In genomic region chr17:61326330-61326729, GRCh38 we compare ENCODE assay signal across 28 cellular contexts.
DNase-seq lines count a peak whose midpoint lies in the region; ATAC-seq and TF ChIP-seq lines count a peak whose summit lies in the region.
"Had no signal": no experiment of that assay in that cellular context is flagged by ENCODE, and none has a peak within 500 bp of the region (broad histone marks: within the 10 kb centered on the region; RNA-seq: fewer than 3 reads in every experiment).

No MANE protein-coding gene starts in this region.

- H3K4me1 Mint-ChIP-seq in activated naive CD8-positive, alpha-beta T cell treated with anti-CD3 and anti-CD28 coated beads, Interleukin-2, amount 50 U/mL, for 24 hours, result no peaks in the 10 kb centered on the region
- no peaks in the 10 kb centered on the region for H3K4me1 Mint-ChIP-seq in stimulated activated effector memory CD8-positive, alpha-beta T cell treated with anti-CD3 and anti-CD28 coated beads, Interleukin-12 subunit alpha, Interleukin-12 subunit beta, amount 100 ng/mL, for 72 hours
- H3K4me1 Mint-ChIP-seq: activated naive CD8-positive, alpha-beta T cell treated with anti-CD3 and anti-CD28 coated beads for 36 hours had no signal

- no peaks in the 10 kb centered on the region for H3K27me3 Mint-ChIP-seq in activated naive CD8-positive, alpha-beta T cell treated with anti-CD3 and anti-CD28 coated beads, Interleukin-2, amount 50 U/mL, for 24 hours
- H3K27me3 Mint-ChIP-seq: activated naive CD8-positive, alpha-beta T cell treated with anti-CD3 and anti-CD28 coated beads for 36 hours; naive thymus-derived CD8-positive, alpha-beta T cell had no signal

- no peaks in the 10 kb centered on the region for H4K20me1 ChIP-seq in fibroblast of lung (ENCODE audit: control insufficient read depth, extremely low read depth, insufficient read depth, low read length)

- H3K79me2 ChIP-seq in fibroblast of lung (ENCODE audit: control insufficient read depth, insufficient read depth, low read length), result no peaks in the 10 kb centered on the region

- H3K36me3 ChIP-seq in BE2C, result no peaks in the 10 kb centered on the region
- H3K36me3 ChIP-seq in SJSA1, result no peaks in the 10 kb centered on the region
- H3K36me3 ChIP-seq in fibroblast of lung (ENCODE audit: control insufficient read depth, insufficient read depth, low read length), result no peaks in the 10 kb centered on the region
- H3K36me3 ChIP-seq in skeletal muscle satellite cell (ENCODE audit: insufficient read depth, low read length), result no peaks in the 10 kb centered on the region
- H3K36me3 ChIP-seq: esophagus squamous epithelium, MG63, spleen had no signal

- H3K27ac ChIP-seq in SJSA1 (peak overlapping the region; percentile 9), fibroblast of lung (ENCODE audit: insufficient read depth, low read length) (peak overlapping the region; percentile 74)

- H3K9me3 ChIP-seq in BE2C, result no peaks in the 10 kb centered on the region
- no peaks in the 10 kb centered on the region for H3K9me3 ChIP-seq in SJSA1 (replicated peaks)
- no peaks in the 10 kb centered on the region for H3K9me3 ChIP-seq in fibroblast of lung (ENCODE audit: control insufficient read depth, insufficient read depth, low read depth, low read length)
- H3K9me3 ChIP-seq in skeletal muscle satellite cell (replicated peaks; ENCODE audit: low read length), result no peaks in the 10 kb centered on the region
- H3K9me3 ChIP-seq: esophagus squamous epithelium, MG63, spleen had no signal

- no peak for ATAC-seq in activated naive CD8-positive, alpha-beta T cell treated with anti-CD3 and anti-CD28 coated beads, Interleukin-2, amount 50 U/mL, for 24 hours
- no peak for ATAC-seq in stimulated activated effector memory CD8-positive, alpha-beta T cell treated with anti-CD3 and anti-CD28 coated beads, Interleukin-12 subunit alpha, Interleukin-12 subunit beta, amount 100 ng/mL, for 72 hours
- ATAC-seq: naive thymus-derived CD8-positive, alpha-beta T cell had no signal

- H3K27me3 ChIP-seq in BE2C (no peaks in the 10 kb centered on the region), SJSA1 (replicated peaks) (no peaks in the 10 kb centered on the region), fibroblast of lung (ENCODE audit: control insufficient read depth, insufficient read depth, low read length) (no peaks in the 10 kb centered on the region), skeletal muscle satellite cell (ENCODE audit: control insufficient read depth, insufficient read depth, low read length) (no peaks in the 10 kb centered on the region)
- H3K27me3 ChIP-seq: esophagus squamous epithelium, MG63, spleen had no signal

- no peak overlapping the region for H2AFZ ChIP-seq in fibroblast of lung (ENCODE audit: low read length)

- no peaks in the 10 kb centered on the region for H3K9me3 Mint-ChIP-seq in activated naive CD8-positive, alpha-beta T cell treated with anti-CD3 and anti-CD28 coated beads, Interleukin-2, amount 50 U/mL, for 24 hours
- H3K9me3 Mint-ChIP-seq in stimulated activated effector memory CD8-positive, alpha-beta T cell treated with anti-CD3 and anti-CD28 coated beads, Interleukin-12 subunit alpha, Interleukin-12 subunit beta, amount 100 ng/mL, for 72 hours, result no peaks in the 10 kb centered on the region
- H3K9me3 Mint-ChIP-seq: activated naive CD8-positive, alpha-beta T cell treated with anti-CD3 and anti-CD28 coated beads for 36 hours; dendritic cell treated with granulocyte-macrophage colony-stimulating factor and Interleukin-4, amounts not matched to agents 40 ng/mL and 50 ng/mL, for 4 days; immature natural killer cell; naive thymus-derived CD8-positive, alpha-beta T cell had no signal

- H3K27ac Mint-ChIP-seq in activated naive CD8-positive, alpha-beta T cell treated with anti-CD3 and anti-CD28 coated beads, Interleukin-2, amount 50 U/mL, for 24 hours, result no peak overlapping the region
- no peak overlapping the region for H3K27ac Mint-ChIP-seq in stimulated activated effector memory CD8-positive, alpha-beta T cell treated with anti-CD3 and anti-CD28 coated beads, Interleukin-12 subunit alpha, Interleukin-12 subunit beta, amount 100 ng/mL, for 72 hours
- H3K27ac Mint-ChIP-seq: activated naive CD8-positive, alpha-beta T cell treated with anti-CD3 and anti-CD28 coated beads for 36 hours; dendritic cell treated with granulocyte-macrophage colony-stimulating factor and Interleukin-4, amounts not matched to agents 40 ng/mL and 50 ng/mL, for 4 days; immature natural killer cell; naive thymus-derived CD8-positive, alpha-beta T cell had no signal

- DNase-seq in BE2C, result no peak
- no peak for DNase-seq in SJSA1 (ENCODE audit: low read depth in 1 of 2, low spot score in 2 of 2)
- DNase-seq in fibroblast of lung (ENCODE audit: low read depth in 2 of 2), result no peak
- no peak for DNase-seq in NCI-H2196 (lab: John Stamatoyannopoulos, UW; ENCODE audit: unreplicated experiment)
- DNase-seq in activated naive CD8-positive, alpha-beta T cell treated with anti-CD3 and anti-CD28 coated beads, Interleukin-2, amount 50 U/mL, for 24 hours, result no peak
- no peak for DNase-seq in SHP77 treated with DMSO at 0.1 percent for 48 hours (lab: John Stamatoyannopoulos, UW)
- no peak for DNase-seq in stimulated activated effector memory CD8-positive, alpha-beta T cell treated with anti-CD3 and anti-CD28 coated beads, Interleukin-12 subunit alpha, Interleukin-12 subunit beta, amount 100 ng/mL, for 72 hours (ENCODE audit: low spot score in 2 of 2)
- DNase-seq: activated CD4-positive, alpha-beta T cell treated with anti-CD3 and anti-CD28 coated beads for 4 hours; activated effector memory CD4-positive, alpha-beta T cell treated with Interleukin-2 at 50 U/mL for 16 hours; activated naive CD8-positive, alpha-beta T cell treated with anti-CD3 and anti-CD28 coated beads for 36 hours; activated T-cell treated with anti-CD3 and anti-CD28 coated beads for 4 hours; central memory CD4-positive, alpha-beta T cell; DMS153; esophagus squamous epithelium; hypothalamus; immature natural killer cell; KG1; midbrain; naive thymus-derived CD8-positive, alpha-beta T cell; NCI-H1417; NCI-H446; NCI-H774; RPMI8226; spleen; stimulated activated CD4-positive, alpha-beta T cell treated with anti-CD3 and anti-CD28 coated beads, Interleukin-2, amount 100 ng/mL, for 48 hours had no signal

- peak overlapping the region; percentile 7; the same call in 1 of the 2 replicates for H3K4me3 ChIP-seq in BE2C (ENCODE audit: low read depth, low read length)
- no peak overlapping the region for H3K4me3 ChIP-seq in SJSA1
- H3K4me3 ChIP-seq in fibroblast of lung (replicated peaks in 1 of 4; ENCODE audit: control extremely low read depth in 1 of 4, insufficient read depth in 1 of 4, low read depth in 3 of 4, low read length in 4 of 4), result no peak overlapping the region
- H3K4me3 ChIP-seq in skeletal muscle satellite cell (ENCODE audit: low read length), result no peak overlapping the region
- H3K4me3 ChIP-seq: esophagus squamous epithelium, MG63, spleen had no signal

- no peak overlapping the region for H3K4me2 ChIP-seq in fibroblast of lung (ENCODE audit: extremely low read depth, insufficient read depth, low read length)
- H3K4me2 ChIP-seq in skeletal muscle satellite cell (ENCODE audit: low read length), result peak overlapping the region; percentile 17

- peaks cover 21% of the 10 kb centered on the region for H3K4me1 ChIP-seq in BE2C
- H3K4me1 ChIP-seq in SJSA1 (replicated peaks), result peaks cover 40% of the 10 kb centered on the region
- H3K4me1 ChIP-seq in fibroblast of lung (ENCODE audit: control insufficient read depth, extremely low read depth, insufficient read depth, low read length), result peaks cover 25% of the 10 kb centered on the region
- H3K4me1 ChIP-seq in skeletal muscle satellite cell (ENCODE audit: control insufficient read depth, insufficient read depth, low read length), result peaks cover 44% of the 10 kb centered on the region

- H3K9ac ChIP-seq in fibroblast of lung (ENCODE audit: insufficient read depth, low read length) (no peak overlapping the region), skeletal muscle satellite cell (ENCODE audit: low read depth, low read length) (peak overlapping the region; percentile 63)

- TF ChIP-seq CTCF in BE2C (IDR thresholded peaks at IDR 0.05; ENCODE audit: low read depth, low read length) (no peak), fibroblast of lung (conservative IDR thresholded peaks at IDR 0.05 in 1 of 2, IDR thresholded peaks at IDR 0.05 in 1 of 2; ENCODE audit: low read depth in 1 of 2, low read length in 2 of 2) (no peak)

- H3K36me3 Mint-ChIP-seq in activated naive CD8-positive, alpha-beta T cell treated with anti-CD3 and anti-CD28 coated beads, Interleukin-2, amount 50 U/mL, for 24 hours (ENCODE audit: low read depth), result no peaks in the 10 kb centered on the region
- no peaks in the 10 kb centered on the region for H3K36me3 Mint-ChIP-seq in stimulated activated effector memory CD8-positive, alpha-beta T cell treated with anti-CD3 and anti-CD28 coated beads, Interleukin-12 subunit alpha, Interleukin-12 subunit beta, amount 100 ng/mL, for 72 hours
- H3K36me3 Mint-ChIP-seq: activated naive CD8-positive, alpha-beta T cell treated with anti-CD3 and anti-CD28 coated beads for 36 hours; immature natural killer cell; naive thymus-derived CD8-positive, alpha-beta T cell had no signal

- no peak overlapping the region for H3K4me3 Mint-ChIP-seq in activated naive CD8-positive, alpha-beta T cell treated with anti-CD3 and anti-CD28 coated beads, Interleukin-2, amount 50 U/mL, for 24 hours
- no peak overlapping the region for H3K4me3 Mint-ChIP-seq in stimulated activated effector memory CD8-positive, alpha-beta T cell treated with anti-CD3 and anti-CD28 coated beads, Interleukin-12 subunit alpha, Interleukin-12 subunit beta, amount 100 ng/mL, for 72 hours
- H3K4me3 Mint-ChIP-seq: activated naive CD8-positive, alpha-beta T cell treated with anti-CD3 and anti-CD28 coated beads for 36 hours; dendritic cell treated with granulocyte-macrophage colony-stimulating factor and Interleukin-4, amounts not matched to agents 40 ng/mL and 50 ng/mL, for 4 days; immature natural killer cell; naive thymus-derived CD8-positive, alpha-beta T cell had no signal
